Comparison of ENCODE assay signal across 13 cellular contexts in the genomic region with DNA sequence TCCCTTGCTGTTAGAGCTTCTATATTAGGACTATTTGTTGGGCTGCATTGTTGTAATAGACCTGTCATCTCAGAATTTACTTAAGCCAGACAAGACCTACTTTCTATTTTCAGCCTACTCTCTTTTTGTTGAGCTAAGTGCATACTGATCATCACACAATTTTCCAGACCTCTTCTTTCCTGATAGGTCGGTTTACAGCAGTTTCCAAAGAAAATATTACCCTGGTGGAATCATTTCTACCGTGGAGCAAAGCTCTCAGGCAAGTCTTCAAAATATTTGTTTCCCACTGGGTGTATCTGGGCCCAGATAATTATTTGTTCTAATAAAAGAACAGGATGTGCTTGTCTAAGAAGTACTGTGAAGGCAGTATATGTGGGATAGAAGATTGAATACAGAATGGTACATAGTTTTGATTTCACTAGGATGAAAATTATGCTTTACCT.
DNase-seq lines count a peak whose midpoint lies in the region; ATAC-seq and TF ChIP-seq lines count a peak whose summit lies in the region.
"Had no signal": no experiment of that assay in that cellular context is flagged by ENCODE, and none has a peak within 500 bp of the region (broad histone marks: within the 10 kb centered on the region; RNA-seq: fewer than 3 reads in every experiment).

No MANE protein-coding gene starts in this region.

- no peak overlapping the region for H4K91ac ChIP-seq in trophoblast cell (ENCODE audit: low read depth, low read length)

- no peak overlapping the region for H3K23ac ChIP-seq in trophoblast cell (ENCODE audit: low read length)

- no peak overlapping the region for H3K4ac ChIP-seq in trophoblast cell (ENCODE audit: low read depth, low read length)

- H3K4me1 ChIP-seq in BLaER1 treated with 17β-estradiol and CSF1 and Interleukin-3, amounts not matched to agents 10 nM and 100 nM: peaks cover 4 to 19% (median 15%) of the 10 kb centered on the region in 10 experiments; a peak in 16 of 20 replicates
- peaks cover 0 to 9% of the 10 kb centered on the region in 2 donors for H3K4me1 ChIP-seq in ascending aorta
- H3K4me1 ChIP-seq in heart right ventricle: peaks cover 0 to 27% (median 22%) of the 10 kb centered on the region in 9 donors
- peaks cover 6 to 11% of the 10 kb centered on the region in 2 experiments for H3K4me1 ChIP-seq in trophoblast cell (ENCODE audit: control insufficient read depth in 1 of 2, insufficient read depth in 2 of 2, low read length in 2 of 2)
- H3K4me1 ChIP-seq in tibial nerve: peaks cover 0 to 20% (median 0%) of the 10 kb centered on the region in 4 donors

- TF ChIP-seq EP300 in tibial nerve (IDR thresholded peaks at IDR 0.05): peak in 1 of 2 donors; percentile 35

- peaks cover 13% of the 10 kb centered on the region for H3K27me3 Mint-ChIP-seq in activated T-helper 1 cell treated with anti-CD3 and anti-CD28 coated beads, Interleukin-12 subunit alpha, Interleukin-12 subunit beta, Interleukin-2, Interleukin-4 antibody, amounts not matched to agents 30 ng/mL and 10 ng/mL and 1 ng/mL, durations not matched to agents 14 hours and 24 hours and 36 hours (ENCODE audit: insufficient read depth)

- no peaks in the 10 kb centered on the region for H3K36me3 Mint-ChIP-seq in activated T-helper 1 cell treated with anti-CD3 and anti-CD28 coated beads, Interleukin-12 subunit alpha, Interleukin-12 subunit beta, Interleukin-2, Interleukin-4 antibody, amounts not matched to agents 30 ng/mL and 10 ng/mL and 1 ng/mL, durations not matched to agents 14 hours and 24 hours and 36 hours (ENCODE audit: low read depth)

- no peak overlapping the region for H2BK5ac ChIP-seq in trophoblast cell (ENCODE audit: low read depth, low read length, poor library complexity)

- H3K36me3 ChIP-seq in BLaER1 treated with 17β-estradiol and CSF1 and Interleukin-3, amounts not matched to agents 10 nM and 100 nM: no peaks in the 10 kb centered on the region
- H3K36me3 ChIP-seq in ascending aorta (no peaks in the 10 kb centered on the region), heart right ventricle (no peaks in the 10 kb centered on the region), trophoblast cell (ENCODE audit: control insufficient read depth in 1 of 2, insufficient read depth in 2 of 2, low read length in 2 of 2) (no peaks in the 10 kb centered on the region), tibial nerve (no peaks in the 10 kb centered on the region)

- no peak overlapping the region for H2AK5ac ChIP-seq in trophoblast cell (ENCODE audit: low read length)

- H3K4me3 ChIP-seq in BLaER1 treated with 17β-estradiol and CSF1 and Interleukin-3, amounts not matched to agents 10 nM and 100 nM: no peak overlapping the region
- H3K4me3 ChIP-seq in ascending aorta: no peak overlapping the region
- no peak overlapping the region for H3K4me3 ChIP-seq in heart right ventricle
- H3K4me3 ChIP-seq in trophoblast cell (ENCODE audit: low read depth, low read length): no peak overlapping the region
- H3K4me3 ChIP-seq in tibial nerve: no peak overlapping the region
- H3K4me3 ChIP-seq: SK-N-MC had no signal

- 4 to 10% methylated on average over 2 of the region's 2 CpGs for WGBS in heart right ventricle, 2 donors
- no CpG with 5 or more reads among the region's 2 CpGs for WGBS in trophoblast cell (ENCODE audit: extremely low coverage, insufficient coverage, insufficient read length)
- WGBS in tibial nerve, 2 donors: 25 to 27% methylated on average over 2 of the region's 2 CpGs

- no peaks in the 10 kb centered on the region for H4K20me1 ChIP-seq in BLaER1 treated with 17β-estradiol and CSF1 and Interleukin-3, amounts not matched to agents 10 nM and 100 nM

- TF ChIP-seq POLR2A in tibial nerve (IDR thresholded peaks at IDR 0.05): no peak

- 0 out of 22 replicates have a peak, but pooled peaks cover 0 to 6% (median 0%) of the 10 kb centered on the region in 11 experiments for H3K9me3 ChIP-seq in BLaER1 treated with 17β-estradiol and CSF1 and Interleukin-3, amounts not matched to agents 10 nM and 100 nM (replicated peaks in 1 of 11)
- no peaks in the 10 kb centered on the region for H3K9me3 ChIP-seq in ascending aorta
- no peaks in the 10 kb centered on the region for H3K9me3 ChIP-seq in heart right ventricle
- H3K9me3 ChIP-seq in trophoblast cell (ENCODE audit: insufficient read depth, low read depth, low read length): no peaks in the 10 kb centered on the region
- H3K9me3 ChIP-seq in tibial nerve: no peaks in the 10 kb centered on the region

- H3K27ac Mint-ChIP-seq in activated T-helper 1 cell treated with anti-CD3 and anti-CD28 coated beads, Interleukin-12 subunit alpha, Interleukin-12 subunit beta, Interleukin-2, Interleukin-4 antibody, amounts not matched to agents 30 ng/mL and 10 ng/mL and 1 ng/mL, durations not matched to agents 14 hours and 24 hours and 36 hours: no peak overlapping the region
- H3K27ac Mint-ChIP-seq: activated naive CD4-positive, alpha-beta T cell treated with anti-CD3 and anti-CD28 coated beads, Interleukin-2, amount 50 U/mL, for 72 hours; nephron progenitor cell had no signal

- no peaks in the 10 kb centered on the region for H3K79me2 ChIP-seq in trophoblast cell (ENCODE audit: control insufficient read depth, insufficient read depth, low read length, poor library complexity)

- TF ChIP-seq CTCF in ascending aorta (IDR thresholded peaks at IDR 0.05) (no peak), heart right ventricle (IDR thresholded peaks at IDR 0.05) (no peak), tibial nerve (IDR thresholded peaks at IDR 0.05) (peak in 1 of 5 experiments; percentile 14)

- peaks cover 11% of the 10 kb centered on the region for H3K4me1 Mint-ChIP-seq in activated T-helper 1 cell treated with anti-CD3 and anti-CD28 coated beads, Interleukin-12 subunit alpha, Interleukin-12 subunit beta, Interleukin-2, Interleukin-4 antibody, amounts not matched to agents 30 ng/mL and 10 ng/mL and 1 ng/mL, durations not matched to agents 14 hours and 24 hours and 36 hours (ENCODE audit: low read depth)
- H3K4me1 Mint-ChIP-seq: nephron progenitor cell had no signal

- H3K27me3 ChIP-seq in BLaER1 treated with 17β-estradiol and CSF1 and Interleukin-3, amounts not matched to agents 10 nM and 100 nM: no peaks in the 10 kb centered on the region
- H3K27me3 ChIP-seq in ascending aorta (no peaks in the 10 kb centered on the region), heart right ventricle (no peaks in the 10 kb centered on the region), trophoblast cell (ENCODE audit: insufficient read depth, low read length) (no peaks in the 10 kb centered on the region), tibial nerve (no peaks in the 10 kb centered on the region)

- H2AFZ ChIP-seq in trophoblast cell (ENCODE audit: insufficient read depth, low read length, poor library complexity): no peak overlapping the region

- no peak overlapping the region for H3K18ac ChIP-seq in trophoblast cell (ENCODE audit: low read length)

- H2BK12ac ChIP-seq in trophoblast cell (ENCODE audit: low read length): no peak overlapping the region

- no peak overlapping the region for H3K27ac ChIP-seq in BLaER1 treated with 17β-estradiol and CSF1 and Interleukin-3, amounts not matched to agents 10 nM and 100 nM
- peak overlapping the region; percentile 69 to 71 for H3K27ac ChIP-seq in ascending aorta
- peak overlapping the region in 9 of 10 donors; percentile 2 to 75 (median 65) for H3K27ac ChIP-seq in heart right ventricle
- H3K27ac ChIP-seq in trophoblast cell (ENCODE audit: low read depth, low read length): peak overlapping the region; percentile 81
- peak overlapping the region in 2 of 4 donors; percentile 45 to 74 for H3K27ac ChIP-seq in tibial nerve
- H3K27ac ChIP-seq: SK-N-MC had no signal

- intact Hi-C loops in ascending aorta (cut with DNase I): loop anchor here (5.0 kb wide), 1 partner anchor 40 kb away; no protein-coding TSS in a partner anchor
- intact Hi-C loops in heart right ventricle (cut with DNase I): no loop called here
- intact Hi-C loops in activated T-helper 1 cell treated with anti-CD3 and anti-CD28 coated beads, Interleukin-12 subunit alpha, Interleukin-12 subunit beta, Interleukin-2, Interleukin-4 antibody, amounts not matched to agents 30 ng/mL and 10 ng/mL and 1 ng/mL, durations not matched to agents 14 hours and 24 hours and 36 hours (cut with micrococcal nuclease): no loop called here

- H3K14ac ChIP-seq in trophoblast cell (ENCODE audit: low read length): no peak overlapping the region

- no peak overlapping the region for H3K4me3 Mint-ChIP-seq in activated T-helper 1 cell treated with anti-CD3 and anti-CD28 coated beads, Interleukin-12 subunit alpha, Interleukin-12 subunit beta, Interleukin-2, Interleukin-4 antibody, amounts not matched to agents 30 ng/mL and 10 ng/mL and 1 ng/mL, durations not matched to agents 14 hours and 24 hours and 36 hours
- H3K4me3 Mint-ChIP-seq: nephron progenitor cell had no signal

- no peak overlapping the region for H4K8ac ChIP-seq in trophoblast cell (ENCODE audit: low read depth, low read length)

- no peaks in the 10 kb centered on the region for H3K9me3 Mint-ChIP-seq in activated T-helper 1 cell treated with anti-CD3 and anti-CD28 coated beads, Interleukin-12 subunit alpha, Interleukin-12 subunit beta, Interleukin-2, Interleukin-4 antibody, amounts not matched to agents 30 ng/mL and 10 ng/mL and 1 ng/mL, durations not matched to agents 14 hours and 24 hours and 36 hours
- H3K9me3 Mint-ChIP-seq: activated naive CD4-positive, alpha-beta T cell treated with anti-CD3 and anti-CD28 coated beads, Interleukin-2, amount 50 U/mL, for 72 hours; nephron progenitor cell had no signal

- no peak overlapping the region for H2BK120ac ChIP-seq in trophoblast cell (ENCODE audit: insufficient read depth, low read length, poor library complexity)

- ATAC-seq in heart right ventricle (peak; percentile 42 to 91 (median 80)), HG03280 (IDR thresholded peaks at IDR 0.05; ENCODE audit: unreplicated experiment) (no peak)

- H4K12ac ChIP-seq in trophoblast cell (ENCODE audit: low read depth, low read length): no peak overlapping the region

- no peak overlapping the region for H3K9ac ChIP-seq in BLaER1 treated with 17β-estradiol and CSF1 and Interleukin-3, amounts not matched to agents 10 nM and 100 nM
- H3K9ac ChIP-seq in trophoblast cell (ENCODE audit: low read length): no peak overlapping the region

- peak overlapping the region; percentile 8 to 51 (median 25); a peak in 13 of 22 replicates for H3K4me2 ChIP-seq in BLaER1 treated with 17β-estradiol and CSF1 and Interleukin-3, amounts not matched to agents 10 nM and 100 nM
- H3K4me2 ChIP-seq in trophoblast cell (ENCODE audit: low read length): no peak overlapping the region

- H3K79me1 ChIP-seq in trophoblast cell (ENCODE audit: low read length): peaks cover 16% of the 10 kb centered on the region

- DNase-seq in ascending aorta (ENCODE audit: low spot score in 2 of 2) (no peak), heart right ventricle (no peak), trophoblast cell (no peak), tibial nerve (ENCODE audit: low spot score in 2 of 2) (no peak), NCI-H526 treated with DMSO at 0.1 percent for 48 hours (lab: John Stamatoyannopoulos, UW) (no peak)
- no peak for DNase-seq in activated T-helper 1 cell treated with anti-CD3 and anti-CD28 coated beads, Interleukin-12 subunit alpha, Interleukin-12 subunit beta, Interleukin-2, Interleukin-4 antibody, amounts not matched to agents 30 ng/mL and 10 ng/mL and 1 ng/mL, durations not matched to agents 14 hours and 24 hours and 36 hours (ENCODE audit: low spot score)
- DNase-seq: foreskin fibroblast, NCI-H1092, nephron progenitor cell had no signal

Comparison
In these comparisons a context has a peak if more than half of its experiments do, and no peak if none do; other contexts are left out.
1. H3K27ac ChIP-seq: peak in ascending aorta (2 of 2), heart right ventricle (9 of 10) and trophoblast cell (single experiment); none in BLaER1 treated with 17β-estradiol and CSF1 and Interleukin-3, amounts not matched to agents 10 nM and 100 nM (0 of 11).